In the genomic region with DNA sequence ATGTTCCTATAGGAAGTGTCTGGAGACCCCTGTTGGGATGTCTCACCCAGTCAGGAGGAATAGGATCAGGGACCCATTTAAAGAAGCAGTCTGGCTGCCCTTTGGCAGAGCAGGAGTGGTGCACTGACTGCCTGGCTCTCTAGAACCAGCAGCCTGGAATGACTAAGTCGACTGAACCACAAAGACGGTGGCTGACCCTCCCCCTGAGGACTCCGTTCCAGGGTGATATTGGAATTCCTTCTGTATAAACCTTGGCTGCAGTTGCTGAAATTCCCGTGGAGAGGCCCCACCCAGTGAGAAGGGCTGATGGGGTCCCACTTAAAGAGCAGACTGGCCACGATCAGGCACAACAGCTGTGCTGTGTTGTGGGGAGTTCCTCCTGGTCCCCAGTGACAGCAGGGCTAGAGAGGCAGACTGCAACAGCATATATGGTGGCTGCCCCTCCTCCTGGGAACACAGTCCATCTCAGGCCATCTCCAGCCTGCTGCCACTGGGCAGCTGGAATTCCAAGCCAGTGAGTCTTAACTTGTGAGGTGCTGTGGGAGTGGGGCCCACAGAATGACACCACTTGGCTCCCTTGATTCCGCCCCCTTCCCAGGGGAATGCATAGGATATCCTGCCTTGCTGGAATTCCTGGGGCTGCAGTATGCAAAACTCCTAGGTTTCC, we compare ENCODE assay signal across 1 cellular context.
TF ChIP-seq lines count a peak whose summit lies in the region.

No MANE protein-coding gene starts in this region.

TF ChIP-seq in IMR-90, 13 proteins besides CTCF, POLR2A, EP300 and RAD21 (continued from another document):
- TF ChIP-seq, protein P1, sequence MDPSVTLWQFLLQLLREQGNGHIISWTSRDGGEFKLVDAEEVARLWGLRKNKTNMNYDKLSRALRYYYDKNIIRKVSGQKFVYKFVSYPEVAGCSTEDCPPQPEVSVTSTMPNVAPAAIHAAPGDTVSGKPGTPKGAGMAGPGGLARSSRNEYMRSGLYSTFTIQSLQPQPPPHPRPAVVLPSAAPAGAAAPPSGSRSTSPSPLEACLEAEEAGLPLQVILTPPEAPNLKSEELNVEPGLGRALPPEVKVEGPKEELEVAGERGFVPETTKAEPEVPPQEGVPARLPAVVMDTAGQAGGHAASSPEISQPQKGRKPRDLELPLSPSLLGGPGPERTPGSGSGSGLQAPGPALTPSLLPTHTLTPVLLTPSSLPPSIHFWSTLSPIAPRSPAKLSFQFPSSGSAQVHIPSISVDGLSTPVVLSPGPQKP (IDR thresholded peaks at IDR 0.05; ENCODE audit: borderline replicate concordance, low read depth, low read length), result no peak
- TF ChIP-seq RCOR1 (IDR thresholded peaks at IDR 0.05; ENCODE audit: insufficient replicate concordance, low read length) (no peak), CEBPB (IDR thresholded peaks at IDR 0.05; ENCODE audit: low read depth, low read length) (no peak), BHLHE40 (IDR thresholded peaks at IDR 0.05; ENCODE audit: low read depth, low read length) (no peak), MAFK (IDR thresholded peaks at IDR 0.05; ENCODE audit: low read depth, low read length) (no peak), SMC3 (IDR thresholded peaks at IDR 0.05; ENCODE audit: low read depth, low read length) (no peak), CHD1 (IDR thresholded peaks at IDR 0.05; ENCODE audit: low read depth, low read length) (no peak), MXI1 (IDR thresholded peaks at IDR 0.05; ENCODE audit: borderline replicate concordance, low read depth, low read length) (no peak), MAZ (IDR thresholded peaks at IDR 0.05; ENCODE audit: borderline replicate concordance, low read depth, low read length) (no peak), FOS (IDR thresholded peaks at IDR 0.05; ENCODE audit: low read depth, low read length) (no peak)
- TF ChIP-seq, protein P2, sequence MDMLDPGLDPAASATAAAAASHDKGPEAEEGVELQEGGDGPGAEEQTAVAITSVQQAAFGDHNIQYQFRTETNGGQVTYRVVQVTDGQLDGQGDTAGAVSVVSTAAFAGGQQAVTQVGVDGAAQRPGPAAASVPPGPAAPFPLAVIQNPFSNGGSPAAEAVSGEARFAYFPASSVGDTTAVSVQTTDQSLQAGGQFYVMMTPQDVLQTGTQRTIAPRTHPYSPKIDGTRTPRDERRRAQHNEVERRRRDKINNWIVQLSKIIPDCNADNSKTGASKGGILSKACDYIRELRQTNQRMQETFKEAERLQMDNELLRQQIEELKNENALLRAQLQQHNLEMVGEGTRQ (IDR thresholded peaks at IDR 0.05; ENCODE audit: low read depth, low read length), result no peak
